Comparison of ENCODE assay signal across 7 cellular contexts in genomic region chr19:10402441-10403038, GRCh38. TPM values are rescaled to one million over a fixed set of nuclear protein-coding genes. Genes with fewer than 3 reads are reported as not detected.
A peak's percentile ranks its signal among the peaks of the same experiment; 100 is the strongest.
DNase-seq lines count a peak whose midpoint lies in the region; FAIRE-seq and TF ChIP-seq lines count a peak whose summit lies in the region.

No MANE protein-coding gene starts in this region.

- H4K20me1 ChIP-seq in endothelial cell of umbilical vein (replicated peaks; ENCODE audit: control insufficient read depth, extremely low read depth, insufficient read depth, low read length), result no peaks in the 10 kb centered on the region

- FAIRE-seq in endothelial cell of umbilical vein (lab: Jason Lieb, UNC), result peak; percentile 96

- peaks cover 30% of the 10 kb centered on the region for H3K27me3 Mint-ChIP-seq in neural crest cell (ENCODE audit: low read depth)

- DNase-seq in H7 (peak; percentile 60), RPMI7951 (ENCODE audit: low read depth) (peak; percentile 39), endothelial cell of umbilical vein (ENCODE audit: low read depth, low spot score) (peak; percentile 65), neural crest cell (ENCODE audit: low read depth, low spot score) (no peak), erythroblast (lab: John Stamatoyannopoulos, UW) (no peak), DMS114 treated with DMSO at 0.1 percent for 48 hours (lab: John Stamatoyannopoulos, UW; ENCODE audit: unreplicated experiment) (no peak), HEK293T (ENCODE audit: extremely low spot score) (no peak)

- H3K36me3 ChIP-seq in H7 (replicated peaks; ENCODE audit: control insufficient read depth, insufficient read depth, low read length), result no peaks in the 10 kb centered on the region; the same call in 1 of the 2 replicates
- peaks cover 6 to 9% of the 10 kb centered on the region in 2 experiments for H3K36me3 ChIP-seq in endothelial cell of umbilical vein (ENCODE audit: control insufficient read depth in 2 of 2, extremely low read depth in 1 of 2, insufficient read depth in 2 of 2, low read length in 2 of 2)

- H3K4me3 ChIP-seq in H7 (ENCODE audit: insufficient read depth, low read depth, low read length), result peak overlapping the region; percentile 99
- peak overlapping the region; percentile 95 to 98 (median 95) for H3K4me3 ChIP-seq in endothelial cell of umbilical vein (replicated peaks in 1 of 3; ENCODE audit: insufficient read depth in 1 of 3, low read depth in 1 of 3, low read length in 3 of 3)

- TF ChIP-seq CTCF in endothelial cell of umbilical vein (IDR thresholded peaks at IDR 0.05; ENCODE audit: extremely low read depth in 1 of 2, insufficient read depth in 1 of 2, low read depth in 1 of 2, low read length in 2 of 2) (no peak), neural crest cell (conservative IDR thresholded peaks at IDR 0.05) (no peak)

- peaks cover 21% of the 10 kb centered on the region for H3K27me3 ChIP-seq in H7 (ENCODE audit: control insufficient read depth, insufficient read depth, low read length)
- peaks cover 11 to 19% of the 10 kb centered on the region in 2 experiments for H3K27me3 ChIP-seq in endothelial cell of umbilical vein (ENCODE audit: control insufficient read depth in 2 of 2, insufficient read depth in 2 of 2, low read length in 2 of 2)

- no peaks in the 10 kb centered on the region for H3K9me1 ChIP-seq in endothelial cell of umbilical vein (replicated peaks; ENCODE audit: control insufficient read depth, extremely low read depth, insufficient read depth, low read length)

- no peak overlapping the region for H2AFZ ChIP-seq in endothelial cell of umbilical vein (ENCODE audit: low read depth, low read length)

- H3K9me3 ChIP-seq in endothelial cell of umbilical vein (replicated peaks; ENCODE audit: control insufficient read depth, insufficient read depth, low read length), result no peaks in the 10 kb centered on the region

- H3K79me2 ChIP-seq in endothelial cell of umbilical vein (ENCODE audit: control insufficient read depth, insufficient read depth, low read length), result peaks cover 56% of the 10 kb centered on the region

- H3K4me1 ChIP-seq in endothelial cell of umbilical vein (ENCODE audit: control insufficient read depth, extremely low read depth, insufficient read depth, low read length), result peaks cover 15% of the 10 kb centered on the region

- BruUV-seq in endothelial cell of umbilical vein (replicated peaks; lab: Mats Ljungman, UMichigan), result TSS peak; percentile 98

- H3K27ac ChIP-seq in endothelial cell of umbilical vein (ENCODE audit: insufficient read depth, low read depth, low read length), result peak overlapping the region; percentile 88

- H3K9ac ChIP-seq in endothelial cell of umbilical vein (replicated peaks; ENCODE audit: extremely low read depth, insufficient read depth, low read length), result peak overlapping the region; percentile 96

- dilution Hi-C loops in endothelial cell of umbilical vein (cut with MboI; ENCODE audit: extremely low pct_ligation_motif_present, low sequenced_read_pairs), result no loop called here

- H3K36me3 Mint-ChIP-seq in neural crest cell (ENCODE audit: low read depth), result no peaks in the 10 kb centered on the region

- H3K4me3 Mint-ChIP-seq in neural crest cell, result peak overlapping the region; percentile 98

- intact Hi-C loops in endothelial cell of umbilical vein (cut with micrococcal nuclease), result loop anchor here (1.0 to 5.0 kb wide), 4 partner anchors 14 to 295 kb away; partner anchors contain the start of gene CDKN2D

- H3K4me2 ChIP-seq in endothelial cell of umbilical vein (ENCODE audit: insufficient read depth, low read length), result peak overlapping the region; percentile 68

- CTCF ChIA-PET in endothelial cell of umbilical vein (lab: Charles Lee), result interaction anchor here (1.1 to 8.3 kb wide), 9 partner anchors 11 to 297 kb away, joined by 5 to 108 read pairs (median 9); partner anchors contain the start of gene ICAM1
- CTCF ChIA-PET in HEK293T (lab: Yijun Ruan, JAX), result interaction anchor here (0.6 kb wide), 1 partner anchor 70 kb away, joined by 7 read pairs; no protein-coding TSS in a partner anchor

- no peaks in the 10 kb centered on the region for H3K9me3 Mint-ChIP-seq in neural crest cell

- H3K27ac Mint-ChIP-seq in neural crest cell (ENCODE audit: unreplicated experiment), result peak overlapping the region; percentile 98

- POLR2A ChIA-PET in endothelial cell of umbilical vein (lab: Charles Lee), result no interaction called here
- POLR2A ChIA-PET in HEK293T (lab: Yijun Ruan, JAX), result interaction anchor here (0.5 to 2.8 kb wide), 3 partner anchors 15 to 143 kb away, joined by 3 to 17 read pairs (median 4); no protein-coding TSS in a partner anchor

- TF ChIP-seq POLR2A in endothelial cell of umbilical vein (IDR thresholded peaks at IDR 0.05; ENCODE audit: low read depth, low read length) (peak; percentile 81), erythroblast (IDR thresholded peaks at IDR 0.05; ENCODE audit: low read length) (no peak)

- H3K4me1 Mint-ChIP-seq in neural crest cell, result peaks cover 30% of the 10 kb centered on the region

TF ChIP-seq in endothelial cell of umbilical vein, 7 proteins besides CTCF, POLR2A, EP300 and RAD21:
- TF ChIP-seq, protein P1, sequence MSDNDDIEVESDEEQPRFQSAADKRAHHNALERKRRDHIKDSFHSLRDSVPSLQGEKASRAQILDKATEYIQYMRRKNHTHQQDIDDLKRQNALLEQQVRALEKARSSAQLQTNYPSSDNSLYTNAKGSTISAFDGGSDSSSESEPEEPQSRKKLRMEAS (IDR thresholded peaks at IDR 0.05; ENCODE audit: insufficient read depth, insufficient read length), result peak; percentile 79
- TF ChIP-seq POLR2AphosphoS5 (IDR thresholded peaks at IDR 0.05; ENCODE audit: insufficient read depth, low read depth, low read length) (peak; percentile 90), EZH2 (IDR thresholded peaks at IDR 0.05; ENCODE audit: borderline replicate concordance, low read depth, low read length, severe bottlenecking) (no peak)

TF ChIP-seq in HEK293T, 16 proteins besides CTCF, POLR2A, EP300 and RAD21 (continues in another document):
- TF ChIP-seq SP1 (IDR thresholded peaks at IDR 0.05) (no peak), L3MBTL2 (conservative IDR thresholded peaks at IDR 0.05) (no peak), SUZ12 (IDR thresholded peaks at IDR 0.05) (no peak), PKNOX1 (IDR thresholded peaks at IDR 0.05) (no peak), ZNF384 (IDR thresholded peaks at IDR 0.05) (no peak), ELF4 (IDR thresholded peaks at IDR 0.05) (no peak), FOXK2 (IDR thresholded peaks at IDR 0.05) (no peak), FOXA1 (IDR thresholded peaks at IDR 0.05) (no peak), HDGF (IDR thresholded peaks at IDR 0.05; ENCODE audit: borderline replicate concordance) (no peak), NFRKB (IDR thresholded peaks at IDR 0.05) (no peak), BHLHE40 (IDR thresholded peaks at IDR 0.05; ENCODE audit: borderline replicate concordance) (no peak), CTBP1 (IDR thresholded peaks at IDR 0.05; ENCODE audit: borderline replicate concordance) (no peak)

RNA-seq across cellular contexts. Expression of gene CDC37, which starts 0.8 kb away (rescaled TPM):
- 226 and 254 TPM in 2 replicates for total RNA-seq in H7 (2014; rRNA removed; shearing (Covaris generic))
- total RNA-seq in RPMI7951 (2014; rRNA removed; shearing (Covaris generic)), result 89.3 and 107 TPM in 2 replicates
- 275 and 300 TPM in 2 replicates for total RNA-seq in endothelial cell of umbilical vein
- 366 and 372 TPM in 2 replicates for polyA plus RNA-seq in endothelial cell of umbilical vein
- 471 and 535 TPM in 2 replicates for polyA plus RNA-seq in endothelial cell of umbilical vein (2011; cell fraction: cytosol; rRNA removed)
- 1,255 and 1,369 TPM in 2 replicates for polyA plus RNA-seq in endothelial cell of umbilical vein (2011; cell fraction: nucleus; rRNA removed)
- polyA plus RNA-seq in endothelial cell of umbilical vein (2012), result 348 and 387 TPM in 2 replicates
- 147 and 176 TPM in 2 replicates for polyA minus RNA-seq in endothelial cell of umbilical vein
- polyA minus RNA-seq in endothelial cell of umbilical vein (2011; cell fraction: cytosol; rRNA and poly(A)+ RNA removed), result 106 TPM
- polyA minus RNA-seq in endothelial cell of umbilical vein (2011; cell fraction: nucleus; rRNA and poly(A)+ RNA removed), result 60.9 and 125 TPM in 2 replicates
- 164 TPM in 2 replicates for total RNA-seq in neural crest cell

RNA-seq across cellular contexts. Expression of gene PDE4A, which starts 17.8 kb away (rescaled TPM):
- total RNA-seq in H7 (2014; rRNA removed; shearing (Covaris generic)), result 2.3 and 2.6 TPM in 2 replicates
- total RNA-seq in RPMI7951 (2014; rRNA removed; shearing (Covaris generic)), result 1.3 and 2.0 TPM in 2 replicates
- total RNA-seq in endothelial cell of umbilical vein, result 9.9 and 10.0 TPM in 2 replicates
- 3.7 and 3.8 TPM in 2 replicates for polyA plus RNA-seq in endothelial cell of umbilical vein
- 4.3 and 5.1 TPM in 2 replicates for polyA plus RNA-seq in endothelial cell of umbilical vein (2011; cell fraction: cytosol; rRNA removed)
- polyA plus RNA-seq in endothelial cell of umbilical vein (2011; cell fraction: nucleus; rRNA removed), result 5.6 and 5.7 TPM in 2 replicates
- polyA plus RNA-seq in endothelial cell of umbilical vein (2012), result 6.1 and 7.9 TPM in 2 replicates
- polyA minus RNA-seq in endothelial cell of umbilical vein, result 3.7 and 5.0 TPM in 2 replicates
- polyA minus RNA-seq in endothelial cell of umbilical vein (2011; cell fraction: cytosol; rRNA and poly(A)+ RNA removed), result 0.92 TPM
- 3.0 and 4.9 TPM in 2 replicates for polyA minus RNA-seq in endothelial cell of umbilical vein (2011; cell fraction: nucleus; rRNA and poly(A)+ RNA removed)
- 1.5 and 2.1 TPM in 2 replicates for total RNA-seq in neural crest cell

RNA-seq across cellular contexts. Expression of gene TYK2, which starts 22.2 kb away (rescaled TPM):
- 48.0 and 48.3 TPM in 2 replicates for total RNA-seq in H7 (2014; rRNA removed; shearing (Covaris generic))
- 44.6 and 56.8 TPM in 2 replicates for total RNA-seq in RPMI7951 (2014; rRNA removed; shearing (Covaris generic))
- total RNA-seq in endothelial cell of umbilical vein, result 138 and 142 TPM in 2 replicates
- 92.9 and 93.7 TPM in 2 replicates for polyA plus RNA-seq in endothelial cell of umbilical vein
- polyA plus RNA-seq in endothelial cell of umbilical vein (2011; cell fraction: cytosol; rRNA removed), result 64.1 and 77.2 TPM in 2 replicates
- polyA plus RNA-seq in endothelial cell of umbilical vein (2011; cell fraction: nucleus; rRNA removed), result 407 and 608 TPM in 2 replicates
- polyA plus RNA-seq in endothelial cell of umbilical vein (2012), result 94.1 and 115 TPM in 2 replicates
- 67.3 and 98.8 TPM in 2 replicates for polyA minus RNA-seq in endothelial cell of umbilical vein
- polyA minus RNA-seq in endothelial cell of umbilical vein (2011; cell fraction: cytosol; rRNA and poly(A)+ RNA removed), result 44.9 TPM
- polyA minus RNA-seq in endothelial cell of umbilical vein (2011; cell fraction: nucleus; rRNA and poly(A)+ RNA removed), result 109 and 141 TPM in 2 replicates
- total RNA-seq in neural crest cell, result 100 and 103 TPM in 2 replicates

Comparison
In these comparisons a context has a peak if more than half of its experiments do, and no peak if none do; other contexts are left out.
1. DNase-seq: peak in H7 (single experiment), RPMI7951 (single experiment) and endothelial cell of umbilical vein (single experiment); none in neural crest cell (single experiment), erythroblast (0 of 2), DMS114 treated with DMSO at 0.1 percent for 48 hours (single experiment) and HEK293T (single experiment).